In the genomic region with DNA sequence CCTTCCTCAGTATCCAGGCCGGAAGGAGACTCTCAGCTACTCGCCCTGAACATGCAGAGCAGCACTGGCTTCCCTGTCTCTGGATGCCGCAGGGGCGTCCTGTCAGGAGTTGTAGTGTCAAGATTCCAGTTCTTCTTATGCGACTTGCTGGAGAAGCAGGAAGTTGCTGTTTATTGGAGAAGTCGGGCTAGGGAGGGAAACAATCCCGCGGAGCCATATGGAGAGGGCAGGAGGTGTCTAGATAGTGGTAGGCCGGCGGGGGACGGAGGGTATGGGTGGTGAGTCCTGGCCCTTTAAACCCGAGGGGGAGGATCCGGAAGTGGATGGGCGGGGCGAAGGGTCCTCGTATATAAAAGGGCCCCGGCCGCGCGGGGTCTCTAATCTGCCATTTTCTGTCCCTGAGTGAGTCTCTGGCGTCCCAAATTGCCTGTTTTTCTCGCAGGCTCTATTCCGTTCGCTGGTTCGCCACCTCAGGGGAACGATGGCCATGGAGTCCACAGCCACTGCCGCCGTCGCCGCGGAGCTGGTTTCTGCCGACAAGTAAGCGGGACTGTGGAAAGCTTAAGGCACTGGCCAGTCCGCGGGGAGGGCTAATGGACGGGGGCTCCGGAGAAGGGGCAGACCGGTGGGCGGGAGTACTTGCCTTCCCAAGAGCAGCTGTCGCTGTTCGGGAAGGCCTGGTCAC, we compare ENCODE assay signal across 8 cellular contexts. TPM values are rescaled to one million over a fixed set of nuclear protein-coding genes. Genes with fewer than 3 reads are reported as not detected.
A peak's percentile ranks its signal among the peaks of the same experiment; 100 is the strongest.
DNase-seq lines count a peak whose midpoint lies in the region; ATAC-seq and TF ChIP-seq lines count a peak whose summit lies in the region.

A gene with protein sequence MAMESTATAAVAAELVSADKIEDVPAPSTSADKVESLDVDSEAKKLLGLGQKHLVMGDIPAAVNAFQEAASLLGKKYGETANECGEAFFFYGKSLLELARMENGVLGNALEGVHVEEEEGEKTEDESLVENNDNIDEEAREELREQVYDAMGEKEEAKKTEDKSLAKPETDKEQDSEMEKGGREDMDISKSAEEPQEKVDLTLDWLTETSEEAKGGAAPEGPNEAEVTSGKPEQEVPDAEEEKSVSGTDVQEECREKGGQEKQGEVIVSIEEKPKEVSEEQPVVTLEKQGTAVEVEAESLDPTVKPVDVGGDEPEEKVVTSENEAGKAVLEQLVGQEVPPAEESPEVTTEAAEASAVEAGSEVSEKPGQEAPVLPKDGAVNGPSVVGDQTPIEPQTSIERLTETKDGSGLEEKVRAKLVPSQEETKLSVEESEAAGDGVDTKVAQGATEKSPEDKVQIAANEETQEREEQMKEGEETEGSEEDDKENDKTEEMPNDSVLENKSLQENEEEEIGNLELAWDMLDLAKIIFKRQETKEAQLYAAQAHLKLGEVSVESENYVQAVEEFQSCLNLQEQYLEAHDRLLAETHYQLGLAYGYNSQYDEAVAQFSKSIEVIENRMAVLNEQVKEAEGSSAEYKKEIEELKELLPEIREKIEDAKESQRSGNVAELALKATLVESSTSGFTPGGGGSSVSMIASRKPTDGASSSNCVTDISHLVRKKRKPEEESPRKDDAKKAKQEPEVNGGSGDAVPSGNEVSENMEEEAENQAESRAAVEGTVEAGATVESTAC (plus strand): TSS at position 376 of the 685 bp plus-strand sequence. CDS start 106 bp downstream, at position 482.

- no peaks in the 10 kb centered on the region for H3K27me3 ChIP-seq in CD8-positive, alpha-beta memory T cell (ENCODE audit: insufficient read depth, low read length, poor library complexity, severe bottlenecking)
- H3K27me3 ChIP-seq in duodenal mucosa (ENCODE audit: control insufficient read depth in 1 of 2, insufficient read depth in 2 of 2, low read length in 2 of 2): no peaks in the 10 kb centered on the region
- no peaks in the 10 kb centered on the region for H3K27me3 ChIP-seq in lower lobe of right lung (ENCODE audit: low read depth)

- H3K4me3 ChIP-seq in CD8-positive, alpha-beta memory T cell (ENCODE audit: low read length): peak within 1 kb of the TSS; percentile 95
- H3K4me3 ChIP-seq in duodenal mucosa (ENCODE audit: low read depth in 1 of 2, low read length in 2 of 2) (peak within 1 kb of the TSS; percentile 100), lower lobe of right lung (peak within 1 kb of the TSS; percentile 100)

- peak within 1 kb of the TSS; percentile 83 to 92 for H3K9ac ChIP-seq in duodenal mucosa (ENCODE audit: low read depth in 1 of 2, low read length in 2 of 2)

- peaks cover 31 to 40% (median 35%) of the 10 kb centered on the region in 3 donors for H3K4me1 Mint-ChIP-seq in CD8-positive, alpha-beta memory T cell
- H3K4me1 Mint-ChIP-seq in activated CD4-positive, alpha-beta memory T cell treated with anti-CD3 and anti-CD28 coated beads, Interleukin-2, amount 10 ng/mL, durations not matched to agents 7 days and 5 days: peaks cover 31% of the 10 kb centered on the region

- peak within 1 kb of the TSS; percentile 93 to 100 (median 99) for H3K4me3 Mint-ChIP-seq in CD8-positive, alpha-beta memory T cell
- peak within 1 kb of the TSS; percentile 88 for H3K4me3 Mint-ChIP-seq in activated CD4-positive, alpha-beta memory T cell treated with anti-CD3 and anti-CD28 coated beads, Interleukin-2, amount 10 ng/mL, durations not matched to agents 7 days and 5 days

- peaks cover 21% of the 10 kb centered on the region for H3K4me1 ChIP-seq in CD8-positive, alpha-beta memory T cell (ENCODE audit: insufficient read depth, low read length)
- H3K4me1 ChIP-seq in duodenal mucosa (ENCODE audit: control insufficient read depth in 1 of 2, insufficient read depth in 2 of 2, low read length in 2 of 2) (peaks cover 17 to 25% of the 10 kb centered on the region in 2 donors), lower lobe of right lung (peaks cover 23% of the 10 kb centered on the region)

- no peak for TF ChIP-seq CTCF in lower lobe of right lung (IDR thresholded peaks at IDR 0.05)

- POLR2A ChIA-PET in CD8-positive, alpha-beta memory T cell (lab: Charles Lee): interaction anchor here (0.5 to 2.1 kb wide), 18 partner anchors 16 to 910 kb away, joined by 3 to 11 read pairs (median 4); a partner anchor contains a TSS
- POLR2A ChIA-PET in activated CD4-positive, alpha-beta memory T cell treated with anti-CD3 and anti-CD28 coated beads, Interleukin-2, amount 10 ng/mL, durations not matched to agents 7 days and 5 days (lab: Charles Lee): interaction anchor here (0.6 to 7.7 kb wide), 34 partner anchors 8 to 862 kb away, joined by 3 to 83 read pairs (median 5); a partner anchor contains a TSS

- peak within 1 kb of the TSS; percentile 95 for H3K27ac ChIP-seq in CD8-positive, alpha-beta memory T cell (ENCODE audit: low read depth, low read length)
- H3K27ac ChIP-seq in duodenal mucosa (ENCODE audit: low read depth, low read length) (peak within 1 kb of the TSS; percentile 90), lower lobe of right lung (peak within 1 kb of the TSS; percentile 96)

- H3K27me3 Mint-ChIP-seq in CD8-positive, alpha-beta memory T cell: peaks cover 0 to 2% of the 10 kb centered on the region in 2 donors
- no peaks in the 10 kb centered on the region for H3K27me3 Mint-ChIP-seq in activated CD4-positive, alpha-beta memory T cell treated with anti-CD3 and anti-CD28 coated beads, Interleukin-2, amount 10 ng/mL, durations not matched to agents 7 days and 5 days

- H3K36me3 Mint-ChIP-seq in CD8-positive, alpha-beta memory T cell: peaks cover 0 to 12% (median 0%) of the 10 kb centered on the region in 3 donors
- peaks cover 2% of the 10 kb centered on the region for H3K36me3 Mint-ChIP-seq in activated CD4-positive, alpha-beta memory T cell treated with anti-CD3 and anti-CD28 coated beads, Interleukin-2, amount 10 ng/mL, durations not matched to agents 7 days and 5 days (ENCODE audit: low read depth)

- peak; percentile 45 for ATAC-seq in GM19452 (IDR thresholded peaks at IDR 0.05; ENCODE audit: unreplicated experiment)
- peak; percentile 42 for ATAC-seq in HG03571 (IDR thresholded peaks at IDR 0.05; ENCODE audit: unreplicated experiment)
- ATAC-seq in lower lobe of right lung: peak; percentile 93 to 94

- no peaks in the 10 kb centered on the region for H3K9me3 Mint-ChIP-seq in CD8-positive, alpha-beta memory T cell
- no peaks in the 10 kb centered on the region for H3K9me3 Mint-ChIP-seq in activated CD4-positive, alpha-beta memory T cell treated with anti-CD3 and anti-CD28 coated beads, Interleukin-2, amount 10 ng/mL, durations not matched to agents 7 days and 5 days

- peak; percentile 84 to 96 (median 88) for DNase-seq in CD8-positive, alpha-beta memory T cell
- DNase-seq in NCI-H82 (lab: John Stamatoyannopoulos, UW) (peak; percentile 95), lower lobe of right lung (peak; percentile 93)
- peak; percentile 92 for DNase-seq in activated CD4-positive, alpha-beta memory T cell treated with anti-CD3 and anti-CD28 coated beads, Interleukin-2, amount 10 ng/mL, durations not matched to agents 7 days and 5 days
- DNase-seq in stimulated activated CD4-positive, alpha-beta T cell treated with anti-CD3 and anti-CD28 coated beads, TNF-alpha, amount 100 ng/mL, for 1 hour (ENCODE audit: low read depth in 3 of 3, low spot score in 1 of 3): peak; percentile 75 to 97 (median 86)

- H3K9me3 ChIP-seq in CD8-positive, alpha-beta memory T cell (ENCODE audit: low read length): no peaks in the 10 kb centered on the region
- no peaks in the 10 kb centered on the region for H3K9me3 ChIP-seq in duodenal mucosa (ENCODE audit: control insufficient read depth in 1 of 2, low read length in 2 of 2)
- H3K9me3 ChIP-seq in lower lobe of right lung: no peaks in the 10 kb centered on the region

- no peaks in the 10 kb centered on the region for H3K36me3 ChIP-seq in CD8-positive, alpha-beta memory T cell (ENCODE audit: insufficient read depth, low read length)
- H3K36me3 ChIP-seq in duodenal mucosa (ENCODE audit: control insufficient read depth in 1 of 2, insufficient read depth in 2 of 2, low read length in 2 of 2) (no peaks in the 10 kb centered on the region), lower lobe of right lung (no peaks in the 10 kb centered on the region)

- intact Hi-C loops in lower lobe of right lung (cut with DNase I): no loop called here

- peak within 1 kb of the TSS; percentile 96 to 99 (median 99) for H3K27ac Mint-ChIP-seq in CD8-positive, alpha-beta memory T cell
- H3K27ac Mint-ChIP-seq in activated CD4-positive, alpha-beta memory T cell treated with anti-CD3 and anti-CD28 coated beads, Interleukin-2, amount 10 ng/mL, durations not matched to agents 7 days and 5 days: peak within 1 kb of the TSS; percentile 98

- CTCF ChIA-PET in CD8-positive, alpha-beta memory T cell (lab: Charles Lee): interaction anchor here (0.7 to 6.9 kb wide), 8 partner anchors 8 to 574 kb away, joined by 3 to 48 read pairs (median 3); a partner anchor contains a TSS
- CTCF ChIA-PET in activated CD4-positive, alpha-beta memory T cell treated with anti-CD3 and anti-CD28 coated beads, Interleukin-2, amount 10 ng/mL, durations not matched to agents 7 days and 5 days (lab: Charles Lee): interaction anchor here (0.5 to 3.0 kb wide), 15 partner anchors 15 to 281 kb away, joined by 3 to 13 read pairs (median 6); a partner anchor contains a TSS

RNA-seq across cellular contexts. Expression of the gene that starts here (rescaled TPM):
- 100 to 1,000 TPM; 212 to 219 TPM for total RNA-seq in CD8-positive, alpha-beta memory T cell
- 79.9 TPM for polyA plus RNA-seq in CD8-positive, alpha-beta memory T cell
- 100 to 1,000 TPM; 166 to 172 TPM for total RNA-seq in activated CD4-positive, alpha-beta memory T cell treated with anti-CD3 and anti-CD28 coated beads, Interleukin-2, amount 10 ng/mL, durations not matched to agents 7 days and 5 days
- total RNA-seq in lower lobe of right lung: 50.0 TPM

Comparison
In these comparisons a context has a peak if more than half of its experiments do, and no peak if none do; other contexts are left out.
1. Peak in every context shown above with its lines: DNase-seq, ATAC-seq, H3K4me3 ChIP-seq and H3K27ac ChIP-seq.
2. ATAC-seq: peak in every context shown above with its lines; median percentile 94 in lower lobe of right lung; 45 in GM19452; 42 in HG03571.